ENCODE assay signal across 16 cellular contexts in genomic region chr4:6338175-6338950, GRCh38.
A peak's percentile ranks its signal among the peaks of the same experiment; 100 is the strongest.
DNase-seq lines count a peak whose midpoint lies in the region; ATAC-seq and TF ChIP-seq lines count a peak whose summit lies in the region.
"Had no signal": no experiment of that assay in that cellular context is flagged by ENCODE, and none has a peak within 500 bp of the region (broad histone marks: within the 10 kb centered on the region; RNA-seq: fewer than 3 reads in every experiment).

No MANE protein-coding gene starts in this region.

- peak overlapping the region; percentile 38 for H3K27ac Mint-ChIP-seq in activated CD4-positive, alpha-beta T cell treated with anti-CD3 and anti-CD28 coated beads, Interleukin-2, amount 10 ng/mL, durations not matched to agents 7 days and 5 days
- peak overlapping the region; percentile 78 for H3K27ac Mint-ChIP-seq in activated T-helper 17 cell treated with anti-CD3 and anti-CD28 coated beads, Interleukin-2, amount 50 U/mL, for 72 hours
- H3K27ac Mint-ChIP-seq: endodermal cell had no signal

- peaks cover 25% of the 10 kb centered on the region for H3K4me1 Mint-ChIP-seq in activated CD4-positive, alpha-beta T cell treated with anti-CD3 and anti-CD28 coated beads, Interleukin-2, amount 10 ng/mL, durations not matched to agents 7 days and 5 days
- H3K4me1 Mint-ChIP-seq in activated T-helper 17 cell treated with anti-CD3 and anti-CD28 coated beads, Interleukin-2, amount 50 U/mL, for 72 hours = peaks cover 21% of the 10 kb centered on the region

- POLR2A ChIA-PET in activated CD4-positive, alpha-beta T cell treated with anti-CD3 and anti-CD28 coated beads, Interleukin-2, amount 10 ng/mL, durations not matched to agents 7 days and 5 days (lab: Charles Lee) = no interaction called here
- POLR2A ChIA-PET in HEK293 (lab: Yijun Ruan, JAX) = no interaction called here

- no peaks in the 10 kb centered on the region for H3K9me3 Mint-ChIP-seq in activated CD4-positive, alpha-beta T cell treated with anti-CD3 and anti-CD28 coated beads, Interleukin-2, amount 10 ng/mL, durations not matched to agents 7 days and 5 days
- H3K9me3 Mint-ChIP-seq in activated T-helper 17 cell treated with anti-CD3 and anti-CD28 coated beads, Interleukin-2, amount 50 U/mL, for 72 hours = no peaks in the 10 kb centered on the region

- H3K9me3 ChIP-seq in HEK293 (ENCODE audit: control insufficient read depth, insufficient read depth, low read depth, low read length) = no peaks in the 10 kb centered on the region
- H3K9me3 ChIP-seq: gastrocnemius medialis, pancreas had no signal

- CTCF ChIA-PET in activated CD4-positive, alpha-beta T cell treated with anti-CD3 and anti-CD28 coated beads, Interleukin-2, amount 10 ng/mL, durations not matched to agents 7 days and 5 days (lab: Charles Lee) = interaction anchor here (1.9 kb wide), 1 partner anchor 11 kb away, joined by 6 read pairs; no protein-coding TSS in a partner anchor
- CTCF ChIA-PET in HEK293 (lab: Yijun Ruan, JAX) = interaction anchor here (1.0 kb wide), 1 partner anchor 74 kb away, joined by 3 read pairs; no protein-coding TSS in a partner anchor

- H3K27ac ChIP-seq in HEK293 (ENCODE audit: extremely low read depth, low read depth, low read length) = no peak overlapping the region
- H3K27ac ChIP-seq: gastrocnemius medialis, pancreas had no signal

- peaks cover 0 to 8% of the 10 kb centered on the region in 2 experiments; a peak in 1 of 3 replicates for H3K36me3 ChIP-seq in HEK293 (ENCODE audit: control insufficient read depth in 2 of 2, insufficient read depth in 1 of 2, low read length in 2 of 2)
- H3K36me3 ChIP-seq: gastrocnemius medialis, pancreas had no signal

- no peaks in the 10 kb centered on the region for H3K36me3 Mint-ChIP-seq in activated CD4-positive, alpha-beta T cell treated with anti-CD3 and anti-CD28 coated beads, Interleukin-2, amount 10 ng/mL, durations not matched to agents 7 days and 5 days (ENCODE audit: low read depth)
- no peaks in the 10 kb centered on the region for H3K36me3 Mint-ChIP-seq in activated T-helper 17 cell treated with anti-CD3 and anti-CD28 coated beads, Interleukin-2, amount 50 U/mL, for 72 hours (ENCODE audit: low read depth)

- TF ChIP-seq CTCF in HEK293 (tag by site-specific recombination; IDR thresholded peaks at IDR 0.05) = no peak

- H3K4me3 ChIP-seq in HEK293 (ENCODE audit: low read depth, low read length) = no peak overlapping the region
- H3K4me3 ChIP-seq: gastrocnemius medialis, pancreas had no signal

- intact Hi-C loops in posterior vena cava (cut with DNase I) = no loop called here

- peaks cover 36% of the 10 kb centered on the region for H3K27me3 Mint-ChIP-seq in activated CD4-positive, alpha-beta T cell treated with anti-CD3 and anti-CD28 coated beads, Interleukin-2, amount 10 ng/mL, durations not matched to agents 7 days and 5 days
- H3K27me3 Mint-ChIP-seq in activated T-helper 17 cell treated with anti-CD3 and anti-CD28 coated beads, Interleukin-2, amount 50 U/mL, for 72 hours = peaks cover 18% of the 10 kb centered on the region

- H3K4me1 ChIP-seq in HEK293 (ENCODE audit: control insufficient read depth, insufficient read depth, low read length) = no peaks in the 10 kb centered on the region
- H3K4me1 ChIP-seq: gastrocnemius medialis had no signal

- H3K4me3 Mint-ChIP-seq in activated CD4-positive, alpha-beta T cell treated with anti-CD3 and anti-CD28 coated beads, Interleukin-2, amount 10 ng/mL, durations not matched to agents 7 days and 5 days = peak overlapping the region; percentile 6
- H3K4me3 Mint-ChIP-seq in activated T-helper 17 cell treated with anti-CD3 and anti-CD28 coated beads, Interleukin-2, amount 50 U/mL, for 72 hours = peak overlapping the region; percentile 63
- H3K4me3 Mint-ChIP-seq: endodermal cell had no signal

- ATAC-seq in activated T-helper 17 cell treated with anti-CD3 and anti-CD28 coated beads, Interleukin-2, amount 50 U/mL, for 72 hours (replicated peaks) = peak; percentile 72
- ATAC-seq: gastrocnemius medialis had no signal

- DNase-seq in activated CD4-positive, alpha-beta T cell treated with anti-CD3 and anti-CD28 coated beads, Interleukin-2, amount 10 ng/mL, durations not matched to agents 7 days and 5 days = peak; percentile 41
- no peak for DNase-seq in activated CD4-positive, alpha-beta T cell treated with anti-CD3 and anti-CD28 coated beads, Interleukin-2, amount 50 U/mL, for 4 hours
- DNase-seq in posterior vena cava (ENCODE audit: low spot score) = peak; percentile 56
- DNase-seq in NCI-H748 (lab: John Stamatoyannopoulos, UW; ENCODE audit: unreplicated experiment) = no peak
- no peak for DNase-seq in NCI-H510A treated with DMSO at 0.1 percent for 48 hours (lab: John Stamatoyannopoulos, UW)
- no peak for DNase-seq in NCI-H1092 (lab: John Stamatoyannopoulos, UW)
- DNase-seq: ACHN; endodermal cell; gastrocnemius medialis; Karpas-422; NCI-H1694; NCI-H69; stimulated activated CD4-positive, alpha-beta T cell treated with anti-CD3 and anti-CD28 coated beads, Interleukin-12 subunit alpha, Interleukin-12 subunit beta, amount 100 ng/mL, for 4 hours had no signal

TF ChIP-seq in HEK293, 187 proteins besides CTCF, POLR2A, EP300 and RAD21:
- TF ChIP-seq ZNF16 (tag by site-specific recombination; IDR thresholded peaks at IDR 0.05; ENCODE audit: low read depth) (peak; percentile 51; the same call in 1 of the 2 replicates), ZBTB11 (tag by site-specific recombination; conservative IDR thresholded peaks at IDR 0.05; ENCODE audit: low read depth) (no peak)

Comparison
In these comparisons a context has a peak if more than half of its experiments do, and no peak if none do; other contexts are left out.
1. DNase-seq: peak in activated CD4-positive, alpha-beta T cell treated with anti-CD3 and anti-CD28 coated beads, Interleukin-2, amount 10 ng/mL, durations not matched to agents 7 days and 5 days (single experiment) and posterior vena cava (single experiment); none in activated CD4-positive, alpha-beta T cell treated with anti-CD3 and anti-CD28 coated beads, Interleukin-2, amount 50 U/mL, for 4 hours (0 of 2), NCI-H748 (single experiment), NCI-H510A treated with DMSO at 0.1 percent for 48 hours (single experiment) and NCI-H1092 (single experiment).